ENCODE assay signal across 8 cellular contexts in the genomic region with DNA sequence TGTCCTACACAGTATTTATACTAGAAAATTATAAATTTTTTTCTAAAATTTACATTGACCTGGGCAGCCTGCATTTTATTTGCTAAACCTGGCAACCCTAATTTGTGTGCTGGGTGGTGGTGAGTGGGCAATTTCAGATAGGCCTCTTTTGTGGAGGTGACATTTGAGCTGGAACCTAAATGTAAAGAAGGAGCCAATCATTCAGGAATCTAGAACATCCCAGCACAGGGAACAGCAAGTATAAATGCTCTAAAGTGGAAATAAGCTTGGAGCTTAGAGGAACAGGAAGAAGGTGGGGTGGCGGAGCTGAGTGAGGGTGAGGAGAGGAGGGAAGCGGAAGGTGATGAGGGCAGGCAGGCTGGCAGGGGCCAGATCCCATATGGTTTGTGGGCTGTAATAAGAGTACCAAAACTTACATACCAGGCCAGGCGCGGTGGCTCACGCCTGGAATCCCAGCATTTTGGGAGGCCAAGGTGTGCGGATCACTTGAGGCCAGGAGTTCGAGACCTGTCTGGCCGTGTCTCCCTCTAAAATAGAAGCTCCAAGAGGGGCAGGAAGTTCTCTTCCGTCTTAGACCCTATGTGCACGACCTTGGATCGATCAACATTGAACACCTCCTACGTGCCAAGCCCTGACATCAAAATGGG. TPM values are rescaled to one million over a fixed set of nuclear protein-coding genes. Genes with fewer than 3 reads are reported as not detected.
A peak's percentile ranks its signal among the peaks of the same experiment; 100 is the strongest.
DNase-seq lines count a peak whose midpoint lies in the region; FAIRE-seq and TF ChIP-seq lines count a peak whose summit lies in the region.

No MANE protein-coding gene starts in this region.

- DNase-seq in GM19239 (ENCODE audit: insufficient read length, low spot score) = no peak
- DNase-seq in mesendoderm = peak; percentile 32
- peak; percentile 50 to 69 for DNase-seq in tibial artery
- DNase-seq in NCI-H187 treated with DMSO at 0.1 percent for 48 hours (lab: John Stamatoyannopoulos, UW) = no peak
- no peak for DNase-seq in hippocampal formation (lab: John Stamatoyannopoulos, UW)

- H3K36me3 ChIP-seq in ACC112 (ENCODE audit: insufficient read depth, low read length) (no peaks in the 10 kb centered on the region), mesendoderm (ENCODE audit: control insufficient read depth, insufficient read depth, low read length) (no peaks in the 10 kb centered on the region), tibial artery (no peaks in the 10 kb centered on the region)

- H3K79me2 ChIP-seq in ACC112 (ENCODE audit: control insufficient read depth, insufficient read depth, low read length, unreplicated experiment) (peaks cover 39% of the 10 kb centered on the region), mesendoderm (ENCODE audit: control insufficient read depth, insufficient read depth, low read length) (peaks cover 39% of the 10 kb centered on the region)

- peaks cover 2% of the 10 kb centered on the region for H3K79me1 ChIP-seq in mesendoderm (ENCODE audit: low read length)

- H4K8ac ChIP-seq in mesendoderm (ENCODE audit: low read depth, low read length) = no peak overlapping the region

- no peak overlapping the region for H2BK15ac ChIP-seq in mesendoderm (replicated peaks; ENCODE audit: low read depth)

- no peak overlapping the region for H3K18ac ChIP-seq in mesendoderm (ENCODE audit: low read length)

- intact Hi-C loops in dendritic cell treated with granulocyte-macrophage colony-stimulating factor and Interleukin-4, amounts not matched to agents 40 ng/mL and 50 ng/mL, for 4 days (cut with micrococcal nuclease) = loop anchor here (1.0 kb wide), 1 partner anchor 7 kb away; no protein-coding TSS in a partner anchor
- intact Hi-C loops in tibial artery (cut with DNase I; ENCODE audit: low total_unique reads) = no loop called here

- H4K5ac ChIP-seq in mesendoderm (ENCODE audit: low read length) = no peak overlapping the region

- H2BK5ac ChIP-seq in mesendoderm (ENCODE audit: low read length) = no peak overlapping the region

- no peaks in the 10 kb centered on the region for H3K9me3 Mint-ChIP-seq in dendritic cell treated with granulocyte-macrophage colony-stimulating factor and Interleukin-4, amounts not matched to agents 40 ng/mL and 50 ng/mL, for 4 days

- peaks cover 40% of the 10 kb centered on the region for H3K4me1 Mint-ChIP-seq in dendritic cell treated with granulocyte-macrophage colony-stimulating factor and Interleukin-4, amounts not matched to agents 40 ng/mL and 50 ng/mL, for 4 days (ENCODE audit: low read depth)

- peaks cover 24% of the 10 kb centered on the region for H3K36me3 Mint-ChIP-seq in dendritic cell treated with granulocyte-macrophage colony-stimulating factor and Interleukin-4, amounts not matched to agents 40 ng/mL and 50 ng/mL, for 4 days (ENCODE audit: low read depth)

- no peak for TF ChIP-seq CTCF in tibial artery (IDR thresholded peaks at IDR 0.05)

- peak overlapping the region; percentile 66 for H3K27ac ChIP-seq in ACC112 (ENCODE audit: low read depth, low read length)
- peak overlapping the region; percentile 63 for H3K27ac ChIP-seq in mesendoderm (ENCODE audit: low read depth, low read length)
- peak overlapping the region; percentile 86 to 87 for H3K27ac ChIP-seq in tibial artery

- no peaks in the 10 kb centered on the region for H3K9me3 ChIP-seq in tibial artery

- H3K4me3 Mint-ChIP-seq in dendritic cell treated with granulocyte-macrophage colony-stimulating factor and Interleukin-4, amounts not matched to agents 40 ng/mL and 50 ng/mL, for 4 days = peak overlapping the region; percentile 99

- H3K27ac Mint-ChIP-seq in dendritic cell treated with granulocyte-macrophage colony-stimulating factor and Interleukin-4, amounts not matched to agents 40 ng/mL and 50 ng/mL, for 4 days = peak overlapping the region; percentile 99

- H3K23ac ChIP-seq in mesendoderm (ENCODE audit: low read length) = no peak overlapping the region

- H3K4me2 ChIP-seq in mesendoderm (ENCODE audit: low read length) = peak overlapping the region; percentile 83

- peaks cover 16% of the 10 kb centered on the region for H3K4me1 ChIP-seq in ACC112 (ENCODE audit: control insufficient read depth, insufficient read depth, low read length, unreplicated experiment)
- peaks cover 2% of the 10 kb centered on the region for H3K4me1 ChIP-seq in mesendoderm (ENCODE audit: control insufficient read depth, low read depth, low read length)
- H3K4me1 ChIP-seq in tibial artery = peaks cover 0 to 19% (median 11%) of the 10 kb centered on the region in 4 donors

- H2AK5ac ChIP-seq in mesendoderm (ENCODE audit: low read length) = no peak overlapping the region

- H2BK120ac ChIP-seq in mesendoderm (ENCODE audit: low read depth, low read length) = no peak overlapping the region

- H3K4ac ChIP-seq in mesendoderm (ENCODE audit: low read depth, low read length) = peak overlapping the region; percentile 22

- H2AFZ ChIP-seq in ACC112 (ENCODE audit: low read length, unreplicated experiment) = peak overlapping the region; percentile 79

- peak overlapping the region; percentile 80 for H3K9ac ChIP-seq in mesendoderm (ENCODE audit: low read length)

- whole genome bisulfite sequencing in mesendoderm (ENCODE audit: extremely low coverage, insufficient coverage, low lambda C conversion rate) = no CpG with 5 or more reads among the region's 12 CpGs

- H3K27me3 ChIP-seq in ACC112 (ENCODE audit: insufficient read depth, low read length) = no peaks in the 10 kb centered on the region
- H3K27me3 ChIP-seq in mesendoderm (ENCODE audit: insufficient read depth, low read length, poor library complexity) = no peaks in the 10 kb centered on the region
- no peaks in the 10 kb centered on the region for H3K27me3 ChIP-seq in tibial artery

- H3K27me3 Mint-ChIP-seq in dendritic cell treated with granulocyte-macrophage colony-stimulating factor and Interleukin-4, amounts not matched to agents 40 ng/mL and 50 ng/mL, for 4 days = no peaks in the 10 kb centered on the region

- H3K56ac ChIP-seq in mesendoderm (ENCODE audit: low read length) = peak overlapping the region; percentile 89

- peak overlapping the region; percentile 94 for H3K4me3 ChIP-seq in ACC112 (ENCODE audit: low read depth, low read length)
- peak overlapping the region; percentile 28 for H3K4me3 ChIP-seq in mesendoderm (ENCODE audit: low read length)
- peak overlapping the region; percentile 84 to 100 for H3K4me3 ChIP-seq in tibial artery

- peak; percentile 75 for FAIRE-seq in GM19239 (lab: Jason Lieb, UNC)

TF ChIP-seq in PFSK-1, 5 proteins besides CTCF, POLR2A, EP300 and RAD21:
- TF ChIP-seq, protein P1, sequence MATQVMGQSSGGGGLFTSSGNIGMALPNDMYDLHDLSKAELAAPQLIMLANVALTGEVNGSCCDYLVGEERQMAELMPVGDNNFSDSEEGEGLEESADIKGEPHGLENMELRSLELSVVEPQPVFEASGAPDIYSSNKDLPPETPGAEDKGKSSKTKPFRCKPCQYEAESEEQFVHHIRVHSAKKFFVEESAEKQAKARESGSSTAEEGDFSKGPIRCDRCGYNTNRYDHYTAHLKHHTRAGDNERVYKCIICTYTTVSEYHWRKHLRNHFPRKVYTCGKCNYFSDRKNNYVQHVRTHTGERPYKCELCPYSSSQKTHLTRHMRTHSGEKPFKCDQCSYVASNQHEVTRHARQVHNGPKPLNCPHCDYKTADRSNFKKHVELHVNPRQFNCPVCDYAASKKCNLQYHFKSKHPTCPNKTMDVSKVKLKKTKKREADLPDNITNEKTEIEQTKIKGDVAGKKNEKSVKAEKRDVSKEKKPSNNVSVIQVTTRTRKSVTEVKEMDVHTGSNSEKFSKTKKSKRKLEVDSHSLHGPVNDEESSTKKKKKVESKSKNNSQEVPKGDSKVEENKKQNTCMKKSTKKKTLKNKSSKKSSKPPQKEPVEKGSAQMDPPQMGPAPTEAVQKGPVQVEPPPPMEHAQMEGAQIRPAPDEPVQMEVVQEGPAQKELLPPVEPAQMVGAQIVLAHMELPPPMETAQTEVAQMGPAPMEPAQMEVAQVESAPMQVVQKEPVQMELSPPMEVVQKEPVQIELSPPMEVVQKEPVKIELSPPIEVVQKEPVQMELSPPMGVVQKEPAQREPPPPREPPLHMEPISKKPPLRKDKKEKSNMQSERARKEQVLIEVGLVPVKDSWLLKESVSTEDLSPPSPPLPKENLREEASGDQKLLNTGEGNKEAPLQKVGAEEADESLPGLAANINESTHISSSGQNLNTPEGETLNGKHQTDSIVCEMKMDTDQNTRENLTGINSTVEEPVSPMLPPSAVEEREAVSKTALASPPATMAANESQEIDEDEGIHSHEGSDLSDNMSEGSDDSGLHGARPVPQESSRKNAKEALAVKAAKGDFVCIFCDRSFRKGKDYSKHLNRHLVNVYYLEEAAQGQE (IDR thresholded peaks at IDR 0.05; ENCODE audit: insufficient read depth in 1 of 2, low read depth in 2 of 2, low read length in 2 of 2) = no peak
- 0 out of 2 replicates have a peak, but pooled peaks have one; percentile 28 for TF ChIP-seq SIN3A (IDR thresholded peaks at IDR 0.05; ENCODE audit: borderline replicate concordance, insufficient read depth, low read length)
- no peak for TF ChIP-seq FOXP2 (optimal IDR thresholded peaks at IDR 0.05; ENCODE audit: borderline replicate concordance, extremely low read depth, extremely low read length, insufficient read depth)
- TF ChIP-seq POLR2AphosphoS5 (IDR thresholded peaks at IDR 0.05; ENCODE audit: low read depth, low read length) = no peak

RNA-seq across cellular contexts. Expression of a gene that starts 0.5 kb away (rescaled TPM):
- 48.3 TPM for polyA plus RNA-seq in PFSK-1 (2012; ENCODE audit: insufficient read length, low read depth)
- 255 TPM for polyA plus RNA-seq in mesendoderm (2013, experiment 1 of 2)
- 249 TPM for polyA plus RNA-seq in mesendoderm (2013, experiment 2 of 2)

Comparison
In these comparisons a context has a peak if more than half of its experiments do, and no peak if none do; other contexts are left out.
1. H3K4me3 ChIP-seq: peak in every context shown above with its lines; median percentile 94 in ACC112; 92 in tibial artery; 28 in mesendoderm.
2. DNase-seq: peak in mesendoderm (single experiment) and tibial artery (2 of 2); none in GM19239 (single experiment), NCI-H187 treated with DMSO at 0.1 percent for 48 hours (single experiment) and hippocampal formation (0 of 2).
3. Peak in every context shown above with its lines, with median percentiles within 50 percentile points of each other: H3K27ac ChIP-seq.